14 cellular contexts compared by ENCODE assay signal in the genomic region with DNA sequence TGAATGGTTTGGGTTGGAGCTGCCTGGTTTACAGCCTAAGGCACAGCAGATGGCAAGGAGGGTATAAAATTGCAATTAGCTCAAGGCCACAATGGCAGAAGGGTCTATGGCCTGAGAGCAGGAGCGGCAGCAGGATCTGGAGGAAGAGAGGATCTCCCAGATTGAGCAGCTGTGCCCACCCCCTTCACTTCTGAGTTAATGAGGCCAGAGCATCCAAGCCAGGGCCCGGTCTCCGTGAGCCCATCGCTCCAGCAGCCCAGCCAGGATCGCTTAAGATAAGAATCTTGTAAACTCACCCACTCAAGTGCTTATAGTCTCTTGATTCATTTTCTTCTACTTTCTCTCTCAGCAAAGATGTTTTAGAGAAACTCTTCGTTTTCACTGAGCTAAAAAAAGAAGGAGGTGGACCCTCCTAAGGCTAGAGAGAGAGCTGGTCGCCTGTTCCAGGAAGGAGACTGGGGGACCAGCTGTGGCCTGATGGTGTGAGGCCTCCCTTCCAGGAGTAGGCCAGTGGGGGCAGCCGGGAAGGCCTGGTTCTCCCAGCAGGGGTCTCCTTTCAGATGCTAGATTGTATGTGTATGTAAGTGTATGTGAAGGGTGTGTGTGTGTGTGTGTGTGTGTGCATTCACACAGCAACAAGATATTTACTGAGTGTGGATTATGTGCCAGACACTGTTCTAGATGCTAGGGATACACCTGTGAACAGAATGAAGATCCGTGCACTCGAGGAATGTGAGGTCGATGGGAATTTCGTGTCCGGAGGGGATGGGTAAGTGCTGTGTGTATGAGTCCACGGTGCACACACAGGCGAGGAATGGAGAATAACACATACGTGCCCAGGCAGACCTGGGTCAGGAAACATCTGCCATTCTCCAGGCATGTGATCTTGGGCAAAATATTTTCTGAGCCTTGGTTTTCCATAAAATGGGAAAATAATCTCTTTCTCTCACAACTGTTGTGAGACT. TPM values are rescaled to one million over a fixed set of nuclear protein-coding genes. Genes with fewer than 3 reads are reported as not detected.
DNase-seq lines count a peak whose midpoint lies in the region; ATAC-seq and TF ChIP-seq lines count a peak whose summit lies in the region.
"Had no signal": no experiment of that assay in that cellular context is flagged by ENCODE, and none has a peak within 500 bp of the region (broad histone marks: within the 10 kb centered on the region; RNA-seq: fewer than 3 reads in every experiment).

No MANE protein-coding gene starts in this region.

- ATAC-seq in GM19328 (IDR thresholded peaks at IDR 0.05; ENCODE audit: unreplicated experiment) (no peak), HG03280 (IDR thresholded peaks at IDR 0.05; ENCODE audit: unreplicated experiment) (no peak)

- 80 to 86% methylated on average over 16 of the region's 16 CpGs for WGBS in sigmoid colon, 2 donors

- intact Hi-C loops in sigmoid colon (cut with DNase I): no loop called here

- H3K9me3 ChIP-seq in sigmoid colon: no peaks in the 10 kb centered on the region
- H3K9me3 ChIP-seq: suprapubic skin had no signal

- no peaks in the 10 kb centered on the region; the same call in 1 of the 2 replicates for H3K27me3 ChIP-seq in H7 (ENCODE audit: control insufficient read depth, insufficient read depth, low read length)
- H3K27me3 ChIP-seq in sigmoid colon: no peaks in the 10 kb centered on the region
- H3K27me3 ChIP-seq: suprapubic skin had no signal

- no peak for TF ChIP-seq POLR2A in sigmoid colon (IDR thresholded peaks at IDR 0.05)

- peaks cover 0 to 60% (median 47%) of the 10 kb centered on the region in 4 donors for H3K4me1 ChIP-seq in sigmoid colon

- no peak for TF ChIP-seq CTCF in sigmoid colon (IDR thresholded peaks at IDR 0.05)

- H3K4me3 ChIP-seq in H7 (ENCODE audit: insufficient read depth, low read depth, low read length) (no peak overlapping the region), sigmoid colon (no peak overlapping the region)
- H3K4me3 ChIP-seq: suprapubic skin had no signal

- no peak for TF ChIP-seq EP300 in sigmoid colon (IDR thresholded peaks at IDR 0.05)

- peak overlapping the region in 3 of 4 donors; percentile 63 to 75 (median 72) for H3K27ac ChIP-seq in sigmoid colon
- H3K27ac ChIP-seq: suprapubic skin had no signal

- DNase-seq in H7 (peak; percentile 75), NCI-H82 treated with DMSO at 0.1 percent for 48 hours (lab: John Stamatoyannopoulos, UW; ENCODE audit: unreplicated experiment) (peak; percentile 78), iPS-NIHi11 (ENCODE audit: low spot score) (peak; percentile 58), sigmoid colon (no peak), NOMO-1 treated with dmso at 0.1 percent for 144 hours (lab: John Stamatoyannopoulos, UW; ENCODE audit: unreplicated experiment) (no peak), glomerular visceral epithelial cell (ENCODE audit: extremely low spot score) (no peak)
- DNase-seq: activated CD4-positive, alpha-beta T cell treated with anti-CD3 and anti-CD28 coated beads, Interleukin-2, amount 50 U/mL, for 4 hours; activated T-cell treated with anti-CD3 and anti-CD28 coated beads, Interleukin-2, amount 50 U/mL, for 48 hours; anterior cingulate cortex; NCI-H187 treated with DMSO at 0.1 percent for 48 hours; SIG-M5 had no signal

- no peaks in the 10 kb centered on the region for H3K36me3 ChIP-seq in H7 (replicated peaks; ENCODE audit: control insufficient read depth, insufficient read depth, low read length)
- H3K36me3 ChIP-seq in sigmoid colon: no peaks in the 10 kb centered on the region
- H3K36me3 ChIP-seq: suprapubic skin had no signal

RNA-seq across cellular contexts. Expression of a gene that starts 18.6 kb away (rescaled TPM):
- 59.8 and 61.0 TPM in 2 replicates for total RNA-seq in H7 (2014; rRNA removed; shearing (Covaris generic))
- 10 to 100 TPM; 31.0 to 34.1 (median 33.5) TPM for total RNA-seq in sigmoid colon
- 10 to 100 TPM; 29.4 to 43.6 (median 30.6) TPM for polyA plus RNA-seq in sigmoid colon

Comparison
In these comparisons a context has a peak if more than half of its experiments do, and no peak if none do; other contexts are left out.
1. DNase-seq: peak in H7 (single experiment), NCI-H82 treated with DMSO at 0.1 percent for 48 hours (single experiment) and iPS-NIHi11 (single experiment); none in sigmoid colon (single experiment), NOMO-1 treated with dmso at 0.1 percent for 144 hours (single experiment) and glomerular visceral epithelial cell (single experiment).